ENCODE assay signal across 1 cellular context in the genomic region with DNA sequence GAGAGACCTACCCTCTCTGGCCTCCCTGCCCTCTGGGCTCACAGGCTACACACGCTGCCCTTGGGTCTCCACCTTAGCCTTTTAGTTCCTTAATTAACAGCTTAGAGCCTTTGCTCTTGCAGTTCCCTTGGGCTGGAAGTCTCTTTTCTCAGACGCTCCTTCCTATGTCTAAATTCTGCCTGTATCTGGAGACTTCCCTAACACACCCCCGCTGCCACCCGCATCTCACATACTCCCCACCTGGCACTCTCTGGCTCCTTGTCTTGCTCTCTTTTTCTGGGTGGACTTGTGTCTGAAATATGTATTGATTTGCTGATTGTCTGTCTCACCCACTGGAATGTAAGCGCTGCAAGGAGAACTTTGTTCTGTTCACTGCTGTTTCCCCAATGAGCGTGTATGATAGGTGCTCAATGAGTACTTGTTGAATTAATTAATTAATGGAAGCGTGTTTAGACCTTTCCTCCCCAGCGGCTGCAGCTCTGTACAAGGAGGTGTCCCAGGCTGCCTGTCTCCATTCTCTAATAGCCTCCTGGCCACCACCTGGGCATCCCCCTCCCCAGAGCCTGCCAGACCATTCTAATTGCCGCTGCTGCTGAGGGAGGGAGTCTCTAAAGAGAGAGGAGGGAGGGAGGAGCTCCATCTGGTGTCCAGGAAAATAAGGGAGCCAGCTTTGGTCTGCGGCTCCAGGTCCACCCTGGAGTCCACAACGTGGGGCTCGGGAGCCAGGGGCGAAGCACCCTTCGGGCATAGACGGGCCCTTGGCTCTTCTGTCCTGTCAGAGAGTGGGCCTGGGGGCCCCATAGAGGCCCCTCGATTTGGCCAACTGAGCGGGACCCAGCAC.
TF ChIP-seq lines count a peak whose summit lies in the region.

No MANE protein-coding gene starts in this region.

TF ChIP-seq in HepG2, 621 proteins besides CTCF, POLR2A, EP300 and RAD21 (continued from another document):
- TF ChIP-seq, protein P1, sequence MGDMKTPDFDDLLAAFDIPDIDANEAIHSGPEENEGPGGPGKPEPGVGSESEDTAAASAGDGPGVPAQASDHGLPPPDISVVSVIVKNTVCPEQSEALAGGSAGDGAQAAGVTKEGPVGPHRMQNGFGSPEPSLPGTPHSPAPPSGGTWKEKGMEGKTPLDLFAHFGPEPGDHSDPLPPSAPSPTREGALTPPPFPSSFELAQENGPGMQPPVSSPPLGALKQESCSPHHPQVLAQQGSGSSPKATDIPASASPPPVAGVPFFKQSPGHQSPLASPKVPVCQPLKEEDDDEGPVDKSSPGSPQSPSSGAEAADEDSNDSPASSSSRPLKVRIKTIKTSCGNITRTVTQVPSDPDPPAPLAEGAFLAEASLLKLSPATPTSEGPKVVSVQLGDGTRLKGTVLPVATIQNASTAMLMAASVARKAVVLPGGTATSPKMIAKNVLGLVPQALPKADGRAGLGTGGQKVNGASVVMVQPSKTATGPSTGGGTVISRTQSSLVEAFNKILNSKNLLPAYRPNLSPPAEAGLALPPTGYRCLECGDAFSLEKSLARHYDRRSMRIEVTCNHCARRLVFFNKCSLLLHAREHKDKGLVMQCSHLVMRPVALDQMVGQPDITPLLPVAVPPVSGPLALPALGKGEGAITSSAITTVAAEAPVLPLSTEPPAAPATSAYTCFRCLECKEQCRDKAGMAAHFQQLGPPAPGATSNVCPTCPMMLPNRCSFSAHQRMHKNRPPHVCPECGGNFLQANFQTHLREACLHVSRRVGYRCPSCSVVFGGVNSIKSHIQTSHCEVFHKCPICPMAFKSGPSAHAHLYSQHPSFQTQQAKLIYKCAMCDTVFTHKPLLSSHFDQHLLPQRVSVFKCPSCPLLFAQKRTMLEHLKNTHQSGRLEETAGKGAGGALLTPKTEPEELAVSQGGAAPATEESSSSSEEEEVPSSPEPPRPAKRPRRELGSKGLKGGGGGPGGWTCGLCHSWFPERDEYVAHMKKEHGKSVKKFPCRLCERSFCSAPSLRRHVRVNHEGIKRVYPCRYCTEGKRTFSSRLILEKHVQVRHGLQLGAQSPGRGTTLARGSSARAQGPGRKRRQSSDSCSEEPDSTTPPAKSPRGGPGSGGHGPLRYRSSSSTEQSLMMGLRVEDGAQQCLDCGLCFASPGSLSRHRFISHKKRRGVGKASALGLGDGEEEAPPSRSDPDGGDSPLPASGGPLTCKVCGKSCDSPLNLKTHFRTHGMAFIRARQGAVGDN (CRISPR knock-in tag; IDR thresholded peaks at IDR 0.05), result peak; percentile 37; the same call in 1 of the 2 replicates
- TF ChIP-seq, protein P2, sequence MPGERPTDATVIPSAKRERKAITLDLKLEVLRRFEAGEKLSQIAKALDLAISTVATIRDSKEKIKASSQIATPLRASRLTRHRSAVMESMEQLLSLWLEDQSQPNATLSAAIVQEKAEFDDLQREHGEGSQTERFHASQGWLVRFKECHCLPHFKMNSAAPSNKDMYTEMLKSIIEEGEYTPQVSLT (CRISPR knock-in tag; IDR thresholded peaks at IDR 0.05; ENCODE audit: borderline replicate concordance, low read depth), result no peak
- TF ChIP-seq ZNF850 (CRISPR knock-in tag; conservative IDR thresholded peaks at IDR 0.05) (no peak), HIVEP1 (CRISPR knock-in tag; IDR thresholded peaks at IDR 0.05) (0 out of 2 replicates have a peak, but pooled peaks have one; percentile 31), ZNF367 (CRISPR knock-in tag; IDR thresholded peaks at IDR 0.05; ENCODE audit: borderline replicate concordance) (no peak), ZNF761 (CRISPR knock-in tag; conservative IDR thresholded peaks at IDR 0.05) (no peak), NPAS2 (CRISPR knock-in tag; IDR thresholded peaks at IDR 0.05; ENCODE audit: borderline replicate concordance) (no peak), ZNF501 (CRISPR knock-in tag; IDR thresholded peaks at IDR 0.05) (peak; percentile 32; the same call in 1 of the 2 replicates), ZBTB7B (CRISPR knock-in tag; IDR thresholded peaks at IDR 0.05) (no peak), HOXD1 (CRISPR knock-in tag; IDR thresholded peaks at IDR 0.05) (no peak), ZNF180 (CRISPR knock-in tag; IDR thresholded peaks at IDR 0.05; ENCODE audit: borderline replicate concordance, low read depth) (no peak), SOX13 (IDR thresholded peaks at IDR 0.05) (no peak), SOX13 (CRISPR knock-in tag; conservative IDR thresholded peaks at IDR 0.05 in 1 of 2, IDR thresholded peaks at IDR 0.05 in 1 of 2) (no peak), ZNF557 (CRISPR knock-in tag; IDR thresholded peaks at IDR 0.05) (no peak), REPIN1 (CRISPR knock-in tag; IDR thresholded peaks at IDR 0.05; ENCODE audit: borderline replicate concordance, low read depth) (no peak), ZNF431 (CRISPR knock-in tag; IDR thresholded peaks at IDR 0.05; ENCODE audit: borderline replicate concordance, low read depth) (0 out of 2 replicates have a peak, but pooled peaks have one; percentile 35), SMC3 (IDR thresholded peaks at IDR 0.05; ENCODE audit: low read length) (peak; percentile 32; the same call in 1 of the 2 replicates), STAG1 (CRISPR knock-in tag; IDR thresholded peaks at IDR 0.05) (peak; percentile 63), EED (CRISPR knock-in tag; IDR thresholded peaks at IDR 0.05) (no peak)
- TF ChIP-seq, protein P3, sequence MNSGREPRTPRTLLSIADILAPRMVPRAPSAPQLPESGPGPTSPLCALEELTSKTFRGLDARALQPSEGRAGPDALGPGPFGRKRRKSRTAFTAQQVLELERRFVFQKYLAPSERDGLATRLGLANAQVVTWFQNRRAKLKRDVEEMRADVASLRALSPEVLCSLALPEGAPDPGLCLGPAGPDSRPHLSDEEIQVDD (CRISPR knock-in tag; IDR thresholded peaks at IDR 0.05; ENCODE audit: borderline replicate concordance), result no peak
- TF ChIP-seq, protein P4, sequence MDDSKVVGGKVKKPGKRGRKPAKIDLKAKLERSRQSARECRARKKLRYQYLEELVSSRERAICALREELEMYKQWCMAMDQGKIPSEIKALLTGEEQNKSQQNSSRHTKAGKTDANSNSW (CRISPR knock-in tag; IDR thresholded peaks at IDR 0.05; ENCODE audit: borderline replicate concordance), result no peak
- TF ChIP-seq, protein P5, sequence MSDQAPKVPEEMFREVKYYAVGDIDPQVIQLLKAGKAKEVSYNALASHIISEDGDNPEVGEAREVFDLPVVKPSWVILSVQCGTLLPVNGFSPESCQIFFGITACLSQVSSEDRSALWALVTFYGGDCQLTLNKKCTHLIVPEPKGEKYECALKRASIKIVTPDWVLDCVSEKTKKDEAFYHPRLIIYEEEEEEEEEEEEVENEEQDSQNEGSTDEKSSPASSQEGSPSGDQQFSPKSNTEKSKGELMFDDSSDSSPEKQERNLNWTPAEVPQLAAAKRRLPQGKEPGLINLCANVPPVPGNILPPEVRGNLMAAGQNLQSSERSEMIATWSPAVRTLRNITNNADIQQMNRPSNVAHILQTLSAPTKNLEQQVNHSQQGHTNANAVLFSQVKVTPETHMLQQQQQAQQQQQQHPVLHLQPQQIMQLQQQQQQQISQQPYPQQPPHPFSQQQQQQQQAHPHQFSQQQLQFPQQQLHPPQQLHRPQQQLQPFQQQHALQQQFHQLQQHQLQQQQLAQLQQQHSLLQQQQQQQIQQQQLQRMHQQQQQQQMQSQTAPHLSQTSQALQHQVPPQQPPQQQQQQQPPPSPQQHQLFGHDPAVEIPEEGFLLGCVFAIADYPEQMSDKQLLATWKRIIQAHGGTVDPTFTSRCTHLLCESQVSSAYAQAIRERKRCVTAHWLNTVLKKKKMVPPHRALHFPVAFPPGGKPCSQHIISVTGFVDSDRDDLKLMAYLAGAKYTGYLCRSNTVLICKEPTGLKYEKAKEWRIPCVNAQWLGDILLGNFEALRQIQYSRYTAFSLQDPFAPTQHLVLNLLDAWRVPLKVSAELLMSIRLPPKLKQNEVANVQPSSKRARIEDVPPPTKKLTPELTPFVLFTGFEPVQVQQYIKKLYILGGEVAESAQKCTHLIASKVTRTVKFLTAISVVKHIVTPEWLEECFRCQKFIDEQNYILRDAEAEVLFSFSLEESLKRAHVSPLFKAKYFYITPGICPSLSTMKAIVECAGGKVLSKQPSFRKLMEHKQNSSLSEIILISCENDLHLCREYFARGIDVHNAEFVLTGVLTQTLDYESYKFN (CRISPR knock-in tag; conservative IDR thresholded peaks at IDR 0.05), result 0 out of 2 replicates have a peak, but pooled peaks have one; percentile 28
